In genomic region chr18:70982292-70982691, GRCh38 we compare ENCODE assay signal across 1 cellular context.
TF ChIP-seq lines count a peak whose summit lies in the region.

No MANE protein-coding gene starts in this region.

TF ChIP-seq in SK-N-SH treated with all-trans-retinoic acid at 6 μM for 48 hours, 23 proteins besides CTCF, POLR2A, EP300 and RAD21 (continued from another document):
- TF ChIP-seq PATZ1 (CRISPR knock-in tag; IDR thresholded peaks at IDR 0.05; ENCODE audit: borderline replicate concordance) (no peak), GLIS3 (CRISPR knock-in tag; IDR thresholded peaks at IDR 0.05) (no peak), ISL1 (CRISPR knock-in tag; IDR thresholded peaks at IDR 0.05) (no peak), TOX (CRISPR knock-in tag; IDR thresholded peaks at IDR 0.05; ENCODE audit: borderline replicate concordance) (no peak), ARNTL (CRISPR knock-in tag; IDR thresholded peaks at IDR 0.05; ENCODE audit: borderline replicate concordance, low read depth) (no peak)
